ENCODE assay signal across 10 cellular contexts in the genomic region with DNA sequence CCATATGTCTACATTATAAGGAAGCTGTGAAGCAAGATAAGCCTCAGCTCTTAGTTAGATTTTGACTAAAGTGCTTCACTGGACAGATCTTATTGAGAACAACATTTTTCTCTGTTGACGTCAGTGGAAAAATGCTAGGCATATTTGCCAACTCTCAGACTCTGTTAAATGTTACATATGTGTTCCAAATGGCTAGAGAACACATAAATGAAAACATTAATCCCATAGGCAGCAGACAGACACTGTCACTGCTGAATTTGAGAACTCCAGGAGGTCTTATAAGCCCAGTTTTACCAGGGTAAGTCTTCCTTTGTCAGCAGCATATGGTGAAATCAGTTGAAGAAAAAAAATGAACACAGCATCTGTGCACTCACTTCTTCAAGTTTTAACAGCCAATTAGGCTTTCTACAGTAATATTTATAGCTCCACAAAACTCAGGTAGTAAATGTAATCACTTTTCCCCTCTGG.
DNase-seq lines count a peak whose midpoint lies in the region; ATAC-seq, FAIRE-seq and TF ChIP-seq lines count a peak whose summit lies in the region.
"Had no signal": no experiment of that assay in that cellular context is flagged by ENCODE, and none has a peak within 500 bp of the region (broad histone marks: within the 10 kb centered on the region; RNA-seq: fewer than 3 reads in every experiment).

No MANE protein-coding gene starts in this region.

- H3K9me3 ChIP-seq in GM23248 (ENCODE audit: low read depth) (no peaks in the 10 kb centered on the region), heart right ventricle (peaks cover 0 to 7% (median 0%) of the 10 kb centered on the region in 11 donors), gastrocnemius medialis (no peaks in the 10 kb centered on the region)
- H3K9me3 ChIP-seq: SJSA1 had no signal

- peak overlapping the region; percentile 33 for H3K27ac ChIP-seq in GM23248
- peak overlapping the region; percentile 12 to 79 (median 65) for H3K27ac ChIP-seq in heart right ventricle
- H3K27ac ChIP-seq in gastrocnemius medialis, result peak overlapping the region; percentile 14 to 54 (median 40)
- H3K27ac ChIP-seq: SJSA1 had no signal

- peaks cover 38% of the 10 kb centered on the region for H3K4me1 ChIP-seq in GM23248 (ENCODE audit: insufficient read depth)
- H3K4me1 ChIP-seq in heart right ventricle, result peaks cover 0 to 52% (median 26%) of the 10 kb centered on the region in 9 donors
- H3K4me1 ChIP-seq in gastrocnemius medialis, result peaks cover 26 to 30% of the 10 kb centered on the region in 2 donors

- no peak overlapping the region for H3K4me3 Mint-ChIP-seq in activated CD4-positive, alpha-beta T cell treated with anti-CD3 and anti-CD28 coated beads for 36 hours
- no peak overlapping the region for H3K4me3 Mint-ChIP-seq in activated naive CD4-positive, alpha-beta T cell treated with anti-CD3 and anti-CD28 coated beads, Interleukin-2, amount 10 ng/mL, durations not matched to agents 7 days and 5 days

- WGBS in GM23248 (ENCODE audit: low coverage in 1 of 2, low lambda C conversion rate in 2 of 2, missing lambda C conversion rate in 2 of 2), 2 experiments, result 0 to 13% methylated on average over 1 of the region's 1 CpG
- 11 to 29% methylated on average over 1 of the region's 1 CpG for WGBS in heart right ventricle, 2 donors

- POLR2A ChIA-PET in activated CD4-positive, alpha-beta T cell treated with anti-CD3 and anti-CD28 coated beads for 36 hours (lab: Charles Lee), result interaction anchor here (0.7 kb wide), 1 partner anchor 10 kb away, joined by 3 read pairs; no protein-coding TSS in a partner anchor

- intact Hi-C loops in heart right ventricle (cut with DNase I) (no loop called here), gastrocnemius medialis (cut with DNase I; ENCODE audit: low total_unique reads) (no loop called here)
- intact Hi-C loops in activated CD4-positive, alpha-beta T cell treated with anti-CD3 and anti-CD28 coated beads for 36 hours (cut with DNase I, micrococcal nuclease), result no loop called here

- peak overlapping the region; percentile 33 for H3K4me2 ChIP-seq in GM23248 (ENCODE audit: unreplicated experiment)

- no peak for TF ChIP-seq CTCF in heart right ventricle (IDR thresholded peaks at IDR 0.05)
- TF ChIP-seq CTCF in gastrocnemius medialis (IDR thresholded peaks at IDR 0.05 in 4 of 5, conservative IDR thresholded peaks at IDR 0.05 in 1 of 5), result no peak

- peaks cover 63% of the 10 kb centered on the region for H3K4me1 Mint-ChIP-seq in activated CD4-positive, alpha-beta T cell treated with anti-CD3 and anti-CD28 coated beads for 36 hours
- H3K4me1 Mint-ChIP-seq in activated naive CD4-positive, alpha-beta T cell treated with anti-CD3 and anti-CD28 coated beads, Interleukin-2, amount 10 ng/mL, durations not matched to agents 7 days and 5 days, result peaks cover 35% of the 10 kb centered on the region

- H3K79me2 ChIP-seq in GM23248 (ENCODE audit: insufficient read depth), result peaks cover 88% of the 10 kb centered on the region

- H2AFZ ChIP-seq in GM23248, result no peak overlapping the region

- H4K20me1 ChIP-seq in GM23248 (ENCODE audit: insufficient read depth), result no peaks in the 10 kb centered on the region; the same call in 1 of the 2 replicates

- no peaks in the 10 kb centered on the region for H3K27me3 ChIP-seq in GM23248 (replicated peaks; ENCODE audit: insufficient read depth)
- H3K27me3 ChIP-seq in heart right ventricle, result no peaks in the 10 kb centered on the region
- H3K27me3 ChIP-seq in gastrocnemius medialis, result no peaks in the 10 kb centered on the region
- H3K27me3 ChIP-seq: SJSA1 had no signal

- H3K9me3 Mint-ChIP-seq in activated CD4-positive, alpha-beta T cell treated with anti-CD3 and anti-CD28 coated beads for 36 hours (ENCODE audit: low read depth), result peaks cover 12% of the 10 kb centered on the region
- H3K9me3 Mint-ChIP-seq in activated naive CD4-positive, alpha-beta T cell treated with anti-CD3 and anti-CD28 coated beads, Interleukin-2, amount 10 ng/mL, durations not matched to agents 7 days and 5 days, result peaks cover 6% of the 10 kb centered on the region

- H3K36me3 Mint-ChIP-seq in activated CD4-positive, alpha-beta T cell treated with anti-CD3 and anti-CD28 coated beads for 36 hours (ENCODE audit: low read depth), result peaks cover 28% of the 10 kb centered on the region
- H3K36me3 Mint-ChIP-seq in activated naive CD4-positive, alpha-beta T cell treated with anti-CD3 and anti-CD28 coated beads, Interleukin-2, amount 10 ng/mL, durations not matched to agents 7 days and 5 days, result peaks cover 17% of the 10 kb centered on the region

- DNase-seq in GM23248 (peak; percentile 70), amniotic epithelial cell (ENCODE audit: low read depth) (peak; percentile 73), heart right ventricle (no peak), gastrocnemius medialis (no peak), frontal cortex (ENCODE audit: low spot score in 2 of 2) (no peak), LoVo (ENCODE audit: low spot score) (no peak)
- DNase-seq in activated CD4-positive, alpha-beta T cell treated with anti-CD3 and anti-CD28 coated beads for 36 hours, result no peak
- DNase-seq in activated naive CD4-positive, alpha-beta T cell treated with anti-CD3 and anti-CD28 coated beads, Interleukin-2, amount 10 ng/mL, durations not matched to agents 7 days and 5 days, result no peak
- DNase-seq: activated gamma-delta T cell had no signal

- in situ Hi-C loops in GM23248 (cut with MboI), result no loop called here
- in situ Hi-C loops in gastrocnemius medialis (cut with MboI; ENCODE audit: low sequenced_read_pairs in 4 of 4), result no loop called here

- H3K9ac ChIP-seq in GM23248, result no peak overlapping the region

- 0 out of 2 replicates have a peak, but pooled peaks cover 3% of the 10 kb centered on the region for H3K9me2 ChIP-seq in GM23248 (ENCODE audit: insufficient read depth)

- H3K27ac Mint-ChIP-seq in activated CD4-positive, alpha-beta T cell treated with anti-CD3 and anti-CD28 coated beads for 36 hours, result no peak overlapping the region
- H3K27ac Mint-ChIP-seq in activated naive CD4-positive, alpha-beta T cell treated with anti-CD3 and anti-CD28 coated beads, Interleukin-2, amount 10 ng/mL, durations not matched to agents 7 days and 5 days, result no peak overlapping the region

- H3K36me3 ChIP-seq in GM23248 (ENCODE audit: low read depth), result 0 out of 2 replicates have a peak, but pooled peaks cover 4% of the 10 kb centered on the region
- H3K36me3 ChIP-seq in heart right ventricle, result no peaks in the 10 kb centered on the region
- no peaks in the 10 kb centered on the region for H3K36me3 ChIP-seq in gastrocnemius medialis
- H3K36me3 ChIP-seq: SJSA1 had no signal

- no peak overlapping the region for H3K4me3 ChIP-seq in GM23248
- no peak overlapping the region for H3K4me3 ChIP-seq in heart right ventricle
- no peak overlapping the region for H3K4me3 ChIP-seq in gastrocnemius medialis
- H3K4me3 ChIP-seq: SJSA1 had no signal

- no peaks in the 10 kb centered on the region for H3K27me3 Mint-ChIP-seq in activated CD4-positive, alpha-beta T cell treated with anti-CD3 and anti-CD28 coated beads for 36 hours
- no peaks in the 10 kb centered on the region for H3K27me3 Mint-ChIP-seq in activated naive CD4-positive, alpha-beta T cell treated with anti-CD3 and anti-CD28 coated beads, Interleukin-2, amount 10 ng/mL, durations not matched to agents 7 days and 5 days

- TF ChIP-seq POLR2A in gastrocnemius medialis (IDR thresholded peaks at IDR 0.05), result no peak

- ATAC-seq in heart right ventricle, result peak in 6 of 8 donors; percentile 33 to 52 (median 44)
- peak in 1 of 2 donors; percentile 24 for ATAC-seq in gastrocnemius medialis
- ATAC-seq in activated CD4-positive, alpha-beta T cell treated with anti-CD3 and anti-CD28 coated beads for 36 hours, result no peak

- peaks cover 25% of the 10 kb centered on the region for H3F3A ChIP-seq in GM23248 (ENCODE audit: insufficient read depth)

- FAIRE-seq in frontal cortex (lab: Jason Lieb, UNC), result no peak

- CTCF ChIA-PET in activated CD4-positive, alpha-beta T cell treated with anti-CD3 and anti-CD28 coated beads for 36 hours (lab: Charles Lee), result interaction anchor here (1.0 to 1.2 kb wide), 2 partner anchors 11 to 17 kb away, joined by 3 read pairs; no protein-coding TSS in a partner anchor
- CTCF ChIA-PET in activated naive CD4-positive, alpha-beta T cell treated with anti-CD3 and anti-CD28 coated beads, Interleukin-2, amount 10 ng/mL, durations not matched to agents 7 days and 5 days (lab: Charles Lee), result no interaction called here

Comparison
In these comparisons a context has a peak if more than half of its experiments do, and no peak if none do; other contexts are left out.
1. DNase-seq: peak in GM23248 (single experiment) and amniotic epithelial cell (single experiment); none in heart right ventricle (0 of 2), gastrocnemius medialis (0 of 2), frontal cortex (0 of 2), activated CD4-positive, alpha-beta T cell treated with anti-CD3 and anti-CD28 coated beads for 36 hours (single experiment), LoVo (single experiment) and activated naive CD4-positive, alpha-beta T cell treated with anti-CD3 and anti-CD28 coated beads, Interleukin-2, amount 10 ng/mL, durations not matched to agents 7 days and 5 days (single experiment).
2. Peak in every context shown above with its lines, with median percentiles within 50 percentile points of each other: H3K27ac ChIP-seq.